In the genomic region with DNA sequence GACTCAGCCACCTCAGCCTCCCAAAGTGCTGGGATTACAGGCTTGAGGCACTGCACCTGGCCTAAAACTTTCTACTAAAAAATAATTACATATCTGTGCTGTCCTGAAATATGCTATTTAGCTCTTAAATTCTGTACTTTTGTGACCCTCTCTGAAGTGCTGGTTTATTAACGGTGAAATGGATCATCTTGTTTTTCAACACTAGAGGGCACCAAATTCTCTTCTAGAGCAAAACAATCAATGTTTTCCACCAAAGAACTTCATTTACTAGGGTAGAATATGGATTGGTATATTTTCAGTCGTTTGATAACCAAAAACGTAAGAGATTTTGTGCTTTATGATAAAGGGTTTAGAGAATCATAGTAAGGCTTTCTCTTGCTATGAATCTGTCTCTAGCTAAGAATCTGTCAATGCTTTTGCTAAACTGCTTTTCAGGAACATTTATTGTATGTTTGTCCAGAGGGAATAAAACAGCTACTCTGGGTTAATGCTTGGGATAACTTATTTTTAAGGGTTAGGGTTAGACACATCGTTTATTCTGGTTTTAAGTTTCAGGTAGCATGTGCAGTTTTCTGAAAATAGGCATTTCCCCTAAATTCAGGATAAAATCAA, we compare ENCODE assay signal across 8 cellular contexts.
A peak's percentile ranks its signal among the peaks of the same experiment; 100 is the strongest.
DNase-seq lines count a peak whose midpoint lies in the region; ATAC-seq and TF ChIP-seq lines count a peak whose summit lies in the region.

No MANE protein-coding gene starts in this region.

- no peaks in the 10 kb centered on the region for H3K27me3 Mint-ChIP-seq in WTC11 (ENCODE audit: low read depth)
- H3K27me3 Mint-ChIP-seq in activated T-helper 17 cell treated with anti-CD3 and anti-CD28 coated beads, Interleukin-2, amount 50 U/mL, for 72 hours: peaks cover 4% of the 10 kb centered on the region

- intact Hi-C loops in vagina (cut with DNase I): loop anchor here (2.0 kb wide), 1 partner anchor 384 kb away; no protein-coding TSS in a partner anchor

- H4K20me1 ChIP-seq in DOHH2 (ENCODE audit: control insufficient read depth, insufficient read depth, low read depth, low read length): no peaks in the 10 kb centered on the region

- no peak overlapping the region for H3K4me2 ChIP-seq in DOHH2 (ENCODE audit: low read length)

- peaks cover 15% of the 10 kb centered on the region for H3K36me3 Mint-ChIP-seq in WTC11
- H3K36me3 Mint-ChIP-seq in activated T-helper 17 cell treated with anti-CD3 and anti-CD28 coated beads, Interleukin-2, amount 50 U/mL, for 72 hours (ENCODE audit: low read depth): no peaks in the 10 kb centered on the region

- H3K36me3 ChIP-seq in DOHH2 (ENCODE audit: control insufficient read depth, low read length): no peaks in the 10 kb centered on the region
- no peaks in the 10 kb centered on the region for H3K36me3 ChIP-seq in vagina

- H3K27ac ChIP-seq in DOHH2 (ENCODE audit: low read depth, low read length) (no peak overlapping the region), vagina (no peak overlapping the region)

- POLR2A ChIA-PET in WTC11 (lab: Charles Lee): no interaction called here

- no peak for TF ChIP-seq POLR2A in vagina (IDR thresholded peaks at IDR 0.05)

- DNase-seq in LoVo (ENCODE audit: low spot score): peak; percentile 64
- no peak for DNase-seq in WTC11 (ENCODE audit: low spot score)
- DNase-seq in inferior parietal cortex (ENCODE audit: extremely low spot score): peak; percentile 75
- no peak for DNase-seq in vagina (ENCODE audit: extremely low spot score in 2 of 2)

- H3K4me3 ChIP-seq in DOHH2 (ENCODE audit: low read length): no peak overlapping the region
- H3K4me3 ChIP-seq in vagina: no peak overlapping the region

- H3K9me3 Mint-ChIP-seq in WTC11: peaks cover 10% of the 10 kb centered on the region
- H3K9me3 Mint-ChIP-seq in activated T-helper 17 cell treated with anti-CD3 and anti-CD28 coated beads, Interleukin-2, amount 50 U/mL, for 72 hours: no peaks in the 10 kb centered on the region

- TF ChIP-seq CTCF in DOHH2 (IDR thresholded peaks at IDR 0.05; ENCODE audit: low read depth, low read length, poor library complexity, severe bottlenecking) (peak; percentile 73), WTC11 (IDR thresholded peaks at IDR 0.05) (peak; percentile 44), vagina (IDR thresholded peaks at IDR 0.05) (peak in 2 of 3 experiments; percentile 14 to 27)

- H3K4me1 ChIP-seq in DOHH2 (ENCODE audit: control insufficient read depth, low read length) (no peaks in the 10 kb centered on the region), vagina (no peaks in the 10 kb centered on the region)

- no peaks in the 10 kb centered on the region for H3K27me3 ChIP-seq in DOHH2 (ENCODE audit: control insufficient read depth, low read length)
- no peaks in the 10 kb centered on the region for H3K27me3 ChIP-seq in vagina

- ATAC-seq in GM21528 (IDR thresholded peaks at IDR 0.05; ENCODE audit: low FRiP score, unreplicated experiment): peak; percentile 68
- ATAC-seq in WTC11: peak; percentile 56; the same call in 1 of the 2 replicates
- ATAC-seq in activated T-helper 17 cell treated with anti-CD3 and anti-CD28 coated beads, Interleukin-2, amount 50 U/mL, for 72 hours (replicated peaks): no peak
- no peak for ATAC-seq in HG03469 (IDR thresholded peaks at IDR 0.05; ENCODE audit: unreplicated experiment)

- no peaks in the 10 kb centered on the region for H3K4me1 Mint-ChIP-seq in WTC11
- H3K4me1 Mint-ChIP-seq in activated T-helper 17 cell treated with anti-CD3 and anti-CD28 coated beads, Interleukin-2, amount 50 U/mL, for 72 hours: no peaks in the 10 kb centered on the region

- no peaks in the 10 kb centered on the region for H3K9me2 ChIP-seq in DOHH2 (replicated peaks; ENCODE audit: control insufficient read depth, low read length)

- no peak overlapping the region for H3K4me3 Mint-ChIP-seq in WTC11
- H3K4me3 Mint-ChIP-seq in activated T-helper 17 cell treated with anti-CD3 and anti-CD28 coated beads, Interleukin-2, amount 50 U/mL, for 72 hours: no peak overlapping the region

- no peaks in the 10 kb centered on the region for H3K79me2 ChIP-seq in DOHH2 (ENCODE audit: control insufficient read depth, low read length)

- H3K9me3 ChIP-seq in DOHH2 (ENCODE audit: control insufficient read depth, insufficient read depth, low read length): no peaks in the 10 kb centered on the region
- H3K9me3 ChIP-seq in vagina: no peaks in the 10 kb centered on the region

- no peak overlapping the region for H3K27ac Mint-ChIP-seq in WTC11
- no peak overlapping the region for H3K27ac Mint-ChIP-seq in activated T-helper 17 cell treated with anti-CD3 and anti-CD28 coated beads, Interleukin-2, amount 50 U/mL, for 72 hours

- no peaks in the 10 kb centered on the region for H3F3A ChIP-seq in DOHH2 (ENCODE audit: control insufficient read depth, insufficient read depth)

- CTCF ChIA-PET in WTC11 (lab: Charles Lee): interaction anchor here (0.5 to 2.4 kb wide), 14 partner anchors 8 to 401 kb away, joined by 3 to 31 read pairs (median 4); partner anchors contain the start of gene RGS7BP

TF ChIP-seq in WTC11, 78 proteins besides CTCF, POLR2A, EP300 and RAD21:
- TF ChIP-seq ZNF416 (CRISPR knock-in tag; IDR thresholded peaks at IDR 0.05): no peak

Comparison
In these comparisons a context has a peak if more than half of its experiments do, and no peak if none do; other contexts are left out.
1. CTCF ChIP-seq: peak in every context shown above with its lines; median percentile 73 in DOHH2; 44 in WTC11; 20 in vagina.
2. ATAC-seq: peak in GM21528 (single experiment) and WTC11 (single experiment); none in activated T-helper 17 cell treated with anti-CD3 and anti-CD28 coated beads, Interleukin-2, amount 50 U/mL, for 72 hours (single experiment) and HG03469 (single experiment).
3. DNase-seq: peak in LoVo (single experiment) and inferior parietal cortex (single experiment); none in WTC11 (single experiment) and vagina (0 of 2).